Comparison of ENCODE assay signal across 9 cellular contexts in genomic region chr2:6073260-6074141, GRCh38.
DNase-seq lines count a peak whose midpoint lies in the region; ATAC-seq and TF ChIP-seq lines count a peak whose summit lies in the region.
"Had no signal": no experiment of that assay in that cellular context is flagged by ENCODE, and none has a peak within 500 bp of the region (broad histone marks: within the 10 kb centered on the region; RNA-seq: fewer than 3 reads in every experiment).

No MANE protein-coding gene starts in this region.

- no peaks in the 10 kb centered on the region for H3K9me3 Mint-ChIP-seq in type B pancreatic cell
- H3K9me3 Mint-ChIP-seq in CD8-positive, alpha-beta memory T cell: no peaks in the 10 kb centered on the region

- H3K9me3 ChIP-seq in right cardiac atrium (ENCODE audit: control insufficient read depth, low read length): no peaks in the 10 kb centered on the region
- no peaks in the 10 kb centered on the region for H3K9me3 ChIP-seq in CD8-positive, alpha-beta memory T cell (ENCODE audit: low read length)

- H3K36me3 ChIP-seq in CD8-positive, alpha-beta memory T cell (ENCODE audit: insufficient read depth, low read length): no peaks in the 10 kb centered on the region

- H3K27me3 ChIP-seq in right cardiac atrium (ENCODE audit: control insufficient read depth, insufficient read depth): no peaks in the 10 kb centered on the region
- H3K27me3 ChIP-seq in CD8-positive, alpha-beta memory T cell (ENCODE audit: insufficient read depth, low read length, poor library complexity, severe bottlenecking): no peaks in the 10 kb centered on the region

- DNase-seq in right cardiac atrium (peak in 1 of 3 donors; percentile 50), cardiac septum (ENCODE audit: low spot score) (no peak), RPMI7951 (ENCODE audit: low read depth) (peak; percentile 80), iris pigment epithelial cell (ENCODE audit: low read depth) (peak; percentile 60), type B pancreatic cell (ENCODE audit: extremely low spot score, unreplicated experiment) (no peak), D341Med (ENCODE audit: low spot score) (no peak), AG20443 (ENCODE audit: low spot score) (no peak)
- DNase-seq in CD8-positive, alpha-beta memory T cell: no peak
- DNase-seq: activated CD4-positive, alpha-beta T cell treated with anti-CD3 and anti-CD28 coated beads for 48 hours had no signal

- no peaks in the 10 kb centered on the region for H3K36me3 Mint-ChIP-seq in type B pancreatic cell
- H3K36me3 Mint-ChIP-seq in CD8-positive, alpha-beta memory T cell: no peaks in the 10 kb centered on the region

- no peak overlapping the region for H3K4me3 ChIP-seq in right cardiac atrium (ENCODE audit: low read length)
- H3K4me3 ChIP-seq in CD8-positive, alpha-beta memory T cell (ENCODE audit: low read length): no peak overlapping the region

- POLR2A ChIA-PET in CD8-positive, alpha-beta memory T cell (lab: Charles Lee): no interaction called here

- no peaks in the 10 kb centered on the region for H3K4me1 ChIP-seq in right cardiac atrium (ENCODE audit: control insufficient read depth, insufficient read depth, low read length)
- H3K4me1 ChIP-seq in CD8-positive, alpha-beta memory T cell (ENCODE audit: insufficient read depth, low read length): no peaks in the 10 kb centered on the region

- intact Hi-C loops in right cardiac atrium (cut with DNase I) (no loop called here), cardiac septum (cut with DNase I) (no loop called here)

- peak overlapping the region; percentile 78 for H3K4me3 Mint-ChIP-seq in type B pancreatic cell
- no peak overlapping the region for H3K4me3 Mint-ChIP-seq in CD8-positive, alpha-beta memory T cell

- CTCF ChIA-PET in CD8-positive, alpha-beta memory T cell (lab: Charles Lee): no interaction called here

- H3K27ac Mint-ChIP-seq in type B pancreatic cell: peak overlapping the region; percentile 68
- no peak overlapping the region for H3K27ac Mint-ChIP-seq in CD8-positive, alpha-beta memory T cell

- no peaks in the 10 kb centered on the region for H3K27me3 Mint-ChIP-seq in type B pancreatic cell
- no peaks in the 10 kb centered on the region for H3K27me3 Mint-ChIP-seq in CD8-positive, alpha-beta memory T cell

- peaks cover 46% of the 10 kb centered on the region for H3K4me1 Mint-ChIP-seq in type B pancreatic cell (ENCODE audit: unreplicated experiment)
- H3K4me1 Mint-ChIP-seq in CD8-positive, alpha-beta memory T cell: no peaks in the 10 kb centered on the region

- ATAC-seq in right cardiac atrium: peak; percentile 13 to 19

- TF ChIP-seq CTCF in type B pancreatic cell (conservative IDR thresholded peaks at IDR 0.05): no peak

- H3K27ac ChIP-seq in right cardiac atrium (ENCODE audit: low read length): no peak overlapping the region
- H3K27ac ChIP-seq in CD8-positive, alpha-beta memory T cell (ENCODE audit: low read depth, low read length): no peak overlapping the region

- 41% methylated on average over 11 of the region's 11 CpGs for WGBS in right cardiac atrium

Comparison
In these comparisons a context has a peak if more than half of its experiments do, and no peak if none do; other contexts are left out.
1. DNase-seq: peak in RPMI7951 (single experiment) and iris pigment epithelial cell (single experiment); none in cardiac septum (single experiment), type B pancreatic cell (single experiment), CD8-positive, alpha-beta memory T cell (0 of 5), D341Med (single experiment) and AG20443 (single experiment).